2 cellular contexts compared by ENCODE assay signal in the genomic region with DNA sequence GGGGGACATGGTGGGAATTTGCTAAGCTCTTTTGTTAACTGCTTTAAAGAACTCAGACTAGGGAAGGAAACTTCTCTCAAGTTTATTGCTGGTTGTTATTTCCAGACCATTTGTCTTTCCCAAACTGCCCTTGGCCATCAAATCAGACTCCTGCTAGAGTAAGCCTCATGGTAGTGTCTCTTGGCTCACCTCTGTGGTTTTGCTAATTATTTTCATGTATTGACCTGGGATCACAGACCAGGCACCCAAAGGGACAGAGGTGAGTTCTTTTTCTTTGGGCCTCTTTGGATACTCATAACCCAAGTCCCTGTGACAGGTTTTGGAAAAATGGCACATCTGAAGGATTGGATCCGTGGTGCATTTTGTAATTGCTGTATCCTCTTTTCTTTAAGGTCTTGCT.
TF ChIP-seq lines count a peak whose summit lies in the region.

No MANE protein-coding gene starts in this region.

TF ChIP-seq in HCT116, 20 proteins besides CTCF, POLR2A, EP300 and RAD21 (continued from another document):
- TF ChIP-seq EZH2 (IDR thresholded peaks at IDR 0.05) (no peak), ELF1 (IDR thresholded peaks at IDR 0.05; ENCODE audit: borderline replicate concordance, low read depth) (no peak), EGR1 (IDR thresholded peaks at IDR 0.05; ENCODE audit: low read depth) (no peak), FOSL1 (IDR thresholded peaks at IDR 0.05; ENCODE audit: low read depth) (no peak), POLR2AphosphoS5 (IDR thresholded peaks at IDR 0.05; ENCODE audit: low read depth, low read length) (no peak), ZNF274 (IDR thresholded peaks at IDR 0.05; ENCODE audit: low read depth, low read length) (no peak), SIN3A (IDR thresholded peaks at IDR 0.05; ENCODE audit: low read depth) (no peak), SRF (IDR thresholded peaks at IDR 0.05; ENCODE audit: low read depth) (no peak)
- TF ChIP-seq, protein P1, sequence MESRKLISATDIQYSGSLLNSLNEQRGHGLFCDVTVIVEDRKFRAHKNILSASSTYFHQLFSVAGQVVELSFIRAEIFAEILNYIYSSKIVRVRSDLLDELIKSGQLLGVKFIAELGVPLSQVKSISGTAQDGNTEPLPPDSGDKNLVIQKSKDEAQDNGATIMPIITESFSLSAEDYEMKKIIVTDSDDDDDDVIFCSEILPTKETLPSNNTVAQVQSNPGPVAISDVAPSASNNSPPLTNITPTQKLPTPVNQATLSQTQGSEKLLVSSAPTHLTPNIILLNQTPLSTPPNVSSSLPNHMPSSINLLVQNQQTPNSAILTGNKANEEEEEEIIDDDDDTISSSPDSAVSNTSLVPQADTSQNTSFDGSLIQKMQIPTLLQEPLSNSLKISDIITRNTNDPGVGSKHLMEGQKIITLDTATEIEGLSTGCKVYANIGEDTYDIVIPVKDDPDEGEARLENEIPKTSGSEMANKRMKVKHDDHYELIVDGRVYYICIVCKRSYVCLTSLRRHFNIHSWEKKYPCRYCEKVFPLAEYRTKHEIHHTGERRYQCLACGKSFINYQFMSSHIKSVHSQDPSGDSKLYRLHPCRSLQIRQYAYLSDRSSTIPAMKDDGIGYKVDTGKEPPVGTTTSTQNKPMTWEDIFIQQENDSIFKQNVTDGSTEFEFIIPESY (IDR thresholded peaks at IDR 0.05; ENCODE audit: extremely low read depth, insufficient replicate concordance, low read length), result no peak
- TF ChIP-seq, protein P2, sequence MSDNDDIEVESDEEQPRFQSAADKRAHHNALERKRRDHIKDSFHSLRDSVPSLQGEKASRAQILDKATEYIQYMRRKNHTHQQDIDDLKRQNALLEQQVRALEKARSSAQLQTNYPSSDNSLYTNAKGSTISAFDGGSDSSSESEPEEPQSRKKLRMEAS (IDR thresholded peaks at IDR 0.05), result no peak
- TF ChIP-seq, protein P3, sequence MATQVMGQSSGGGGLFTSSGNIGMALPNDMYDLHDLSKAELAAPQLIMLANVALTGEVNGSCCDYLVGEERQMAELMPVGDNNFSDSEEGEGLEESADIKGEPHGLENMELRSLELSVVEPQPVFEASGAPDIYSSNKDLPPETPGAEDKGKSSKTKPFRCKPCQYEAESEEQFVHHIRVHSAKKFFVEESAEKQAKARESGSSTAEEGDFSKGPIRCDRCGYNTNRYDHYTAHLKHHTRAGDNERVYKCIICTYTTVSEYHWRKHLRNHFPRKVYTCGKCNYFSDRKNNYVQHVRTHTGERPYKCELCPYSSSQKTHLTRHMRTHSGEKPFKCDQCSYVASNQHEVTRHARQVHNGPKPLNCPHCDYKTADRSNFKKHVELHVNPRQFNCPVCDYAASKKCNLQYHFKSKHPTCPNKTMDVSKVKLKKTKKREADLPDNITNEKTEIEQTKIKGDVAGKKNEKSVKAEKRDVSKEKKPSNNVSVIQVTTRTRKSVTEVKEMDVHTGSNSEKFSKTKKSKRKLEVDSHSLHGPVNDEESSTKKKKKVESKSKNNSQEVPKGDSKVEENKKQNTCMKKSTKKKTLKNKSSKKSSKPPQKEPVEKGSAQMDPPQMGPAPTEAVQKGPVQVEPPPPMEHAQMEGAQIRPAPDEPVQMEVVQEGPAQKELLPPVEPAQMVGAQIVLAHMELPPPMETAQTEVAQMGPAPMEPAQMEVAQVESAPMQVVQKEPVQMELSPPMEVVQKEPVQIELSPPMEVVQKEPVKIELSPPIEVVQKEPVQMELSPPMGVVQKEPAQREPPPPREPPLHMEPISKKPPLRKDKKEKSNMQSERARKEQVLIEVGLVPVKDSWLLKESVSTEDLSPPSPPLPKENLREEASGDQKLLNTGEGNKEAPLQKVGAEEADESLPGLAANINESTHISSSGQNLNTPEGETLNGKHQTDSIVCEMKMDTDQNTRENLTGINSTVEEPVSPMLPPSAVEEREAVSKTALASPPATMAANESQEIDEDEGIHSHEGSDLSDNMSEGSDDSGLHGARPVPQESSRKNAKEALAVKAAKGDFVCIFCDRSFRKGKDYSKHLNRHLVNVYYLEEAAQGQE (IDR thresholded peaks at IDR 0.05; ENCODE audit: low read depth), result no peak
- TF ChIP-seq, protein P4, sequence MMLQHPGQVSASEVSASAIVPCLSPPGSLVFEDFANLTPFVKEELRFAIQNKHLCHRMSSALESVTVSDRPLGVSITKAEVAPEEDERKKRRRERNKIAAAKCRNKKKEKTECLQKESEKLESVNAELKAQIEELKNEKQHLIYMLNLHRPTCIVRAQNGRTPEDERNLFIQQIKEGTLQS (IDR thresholded peaks at IDR 0.05), result no peak
TF ChIP-seq in HCT116: peak in this region for 0.

TF ChIP-seq in GM12878, 131 proteins besides CTCF, POLR2A, EP300 and RAD21:
- TF ChIP-seq, protein P5, sequence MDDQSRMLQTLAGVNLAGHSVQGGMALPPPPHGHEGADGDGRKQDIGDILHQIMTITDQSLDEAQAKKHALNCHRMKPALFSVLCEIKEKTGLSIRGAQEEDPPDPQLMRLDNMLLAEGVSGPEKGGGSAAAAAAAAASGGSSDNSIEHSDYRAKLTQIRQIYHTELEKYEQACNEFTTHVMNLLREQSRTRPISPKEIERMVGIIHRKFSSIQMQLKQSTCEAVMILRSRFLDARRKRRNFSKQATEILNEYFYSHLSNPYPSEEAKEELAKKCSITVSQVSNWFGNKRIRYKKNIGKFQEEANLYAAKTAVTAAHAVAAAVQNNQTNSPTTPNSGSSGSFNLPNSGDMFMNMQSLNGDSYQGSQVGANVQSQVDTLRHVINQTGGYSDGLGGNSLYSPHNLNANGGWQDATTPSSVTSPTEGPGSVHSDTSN (IDR thresholded peaks at IDR 0.05; ENCODE audit: insufficient replicate concordance, low read depth, low read length), result no peak
- TF ChIP-seq POLR2AphosphoS5 (IDR thresholded peaks at IDR 0.05; ENCODE audit: low read length), result peak; percentile 34; the same call in 1 of the 2 replicates
